12 cellular contexts compared by ENCODE assay signal in the genomic region with DNA sequence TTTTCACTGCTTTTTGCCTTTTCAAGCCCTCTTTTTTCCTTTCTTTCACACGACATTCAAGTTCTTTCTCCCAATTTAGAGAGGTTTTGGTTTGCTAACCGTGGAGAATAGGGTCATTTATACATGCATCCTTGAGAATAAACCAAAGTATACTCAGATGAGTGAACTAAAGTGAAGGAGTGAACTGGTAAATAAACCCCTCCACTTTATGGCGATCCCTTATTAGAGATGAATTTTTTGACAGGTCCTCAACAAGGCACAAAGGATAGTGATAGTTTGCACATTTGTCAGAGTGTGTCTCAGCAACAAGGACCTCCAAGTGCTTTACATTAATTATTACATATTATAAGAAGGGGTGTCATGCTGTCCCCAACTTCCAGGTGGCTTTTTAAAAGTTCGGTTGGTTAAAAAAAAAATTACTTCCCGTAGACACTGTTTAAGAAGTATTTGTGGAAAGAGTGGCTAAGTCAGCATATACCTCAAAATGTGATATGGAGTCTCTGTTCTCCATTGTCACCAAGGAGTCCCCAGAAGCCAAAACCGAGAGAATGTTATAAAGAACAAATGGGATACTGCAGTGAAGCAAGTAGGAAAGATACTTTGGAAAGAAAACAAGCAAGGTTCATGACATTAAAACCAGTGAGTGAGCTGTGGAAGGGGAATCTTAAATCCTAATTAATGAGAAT. TPM values are rescaled to one million over a fixed set of nuclear protein-coding genes. Genes with fewer than 3 reads are reported as not detected.
DNase-seq lines count a peak whose midpoint lies in the region; ATAC-seq and TF ChIP-seq lines count a peak whose summit lies in the region.
"Had no signal": no experiment of that assay in that cellular context is flagged by ENCODE, and none has a peak within 500 bp of the region (broad histone marks: within the 10 kb centered on the region; RNA-seq: fewer than 3 reads in every experiment).

No MANE protein-coding gene starts in this region.

- H3K4me1 ChIP-seq in suprapubic skin = peaks cover 36% of the 10 kb centered on the region

- no peak overlapping the region for H3K27ac Mint-ChIP-seq in activated naive CD4-positive, alpha-beta T cell treated with anti-CD3 and anti-CD28 coated beads, Interleukin-2, amount 10 ng/mL, durations not matched to agents 7 days and 5 days
- H3K27ac Mint-ChIP-seq in activated naive CD4-positive, alpha-beta T cell treated with anti-CD3 and anti-CD28 coated beads, Interleukin-2, amount 50 U/mL, for 72 hours = no peak overlapping the region
- H3K27ac Mint-ChIP-seq in activated T-helper 17 cell treated with anti-CD3 and anti-CD28 coated beads, Interleukin-2, amount 50 U/mL, for 72 hours = no peak overlapping the region
- peak overlapping the region; percentile 78 for H3K27ac Mint-ChIP-seq in mesothelial cell of epicardium

- 86% methylated on average over 6 of the region's 6 CpGs for WGBS in suprapubic skin

- H3K36me3 Mint-ChIP-seq in activated naive CD4-positive, alpha-beta T cell treated with anti-CD3 and anti-CD28 coated beads, Interleukin-2, amount 10 ng/mL, durations not matched to agents 7 days and 5 days = peaks cover 3% of the 10 kb centered on the region
- peaks cover 0 to 9% of the 10 kb centered on the region in 2 donors for H3K36me3 Mint-ChIP-seq in activated naive CD4-positive, alpha-beta T cell treated with anti-CD3 and anti-CD28 coated beads, Interleukin-2, amount 50 U/mL, for 72 hours
- H3K36me3 Mint-ChIP-seq in activated T-helper 17 cell treated with anti-CD3 and anti-CD28 coated beads, Interleukin-2, amount 50 U/mL, for 72 hours (ENCODE audit: low read depth) = no peaks in the 10 kb centered on the region
- H3K36me3 Mint-ChIP-seq in mesothelial cell of epicardium = peaks cover 3% of the 10 kb centered on the region

- H3K9me3 ChIP-seq in suprapubic skin = no peaks in the 10 kb centered on the region
- H3K9me3 ChIP-seq: SK-N-SH had no signal

- peak overlapping the region; percentile 90 for H3K27ac ChIP-seq in suprapubic skin

- H3K4me3 ChIP-seq in suprapubic skin = no peak overlapping the region

- H3K36me3 ChIP-seq in suprapubic skin = no peaks in the 10 kb centered on the region

- no peaks in the 10 kb centered on the region for H3K27me3 ChIP-seq in suprapubic skin

- ATAC-seq in activated naive CD4-positive, alpha-beta T cell treated with anti-CD3 and anti-CD28 coated beads, Interleukin-2, amount 50 U/mL, for 72 hours = no peak
- ATAC-seq in activated T-helper 17 cell treated with anti-CD3 and anti-CD28 coated beads, Interleukin-2, amount 50 U/mL, for 72 hours (replicated peaks) = no peak
- no peak for ATAC-seq in omental fat pad (ENCODE audit: low FRiP score)

- CTCF ChIA-PET in activated naive CD4-positive, alpha-beta T cell treated with anti-CD3 and anti-CD28 coated beads, Interleukin-2, amount 10 ng/mL, durations not matched to agents 7 days and 5 days (lab: Charles Lee) = no interaction called here

- H3K27me3 Mint-ChIP-seq in activated naive CD4-positive, alpha-beta T cell treated with anti-CD3 and anti-CD28 coated beads, Interleukin-2, amount 10 ng/mL, durations not matched to agents 7 days and 5 days = peaks cover 35% of the 10 kb centered on the region
- no peaks in the 10 kb centered on the region for H3K27me3 Mint-ChIP-seq in activated T-helper 17 cell treated with anti-CD3 and anti-CD28 coated beads, Interleukin-2, amount 50 U/mL, for 72 hours
- H3K27me3 Mint-ChIP-seq in mesothelial cell of epicardium (ENCODE audit: low read depth) = no peaks in the 10 kb centered on the region

- no peak for TF ChIP-seq CTCF in mesothelial cell of epicardium (IDR thresholded peaks at IDR 0.05; ENCODE audit: unreplicated experiment)
- TF ChIP-seq CTCF in suprapubic skin (IDR thresholded peaks at IDR 0.05) = no peak
- TF ChIP-seq CTCF in omental fat pad (IDR thresholded peaks at IDR 0.05) = no peak

- no peaks in the 10 kb centered on the region for H3K9me3 Mint-ChIP-seq in activated naive CD4-positive, alpha-beta T cell treated with anti-CD3 and anti-CD28 coated beads, Interleukin-2, amount 10 ng/mL, durations not matched to agents 7 days and 5 days
- no peaks in the 10 kb centered on the region for H3K9me3 Mint-ChIP-seq in activated naive CD4-positive, alpha-beta T cell treated with anti-CD3 and anti-CD28 coated beads, Interleukin-2, amount 50 U/mL, for 72 hours
- no peaks in the 10 kb centered on the region for H3K9me3 Mint-ChIP-seq in activated T-helper 17 cell treated with anti-CD3 and anti-CD28 coated beads, Interleukin-2, amount 50 U/mL, for 72 hours
- no peaks in the 10 kb centered on the region for H3K9me3 Mint-ChIP-seq in mesothelial cell of epicardium

- TF ChIP-seq EP300 in suprapubic skin (IDR thresholded peaks at IDR 0.05) = no peak

- peaks cover 29% of the 10 kb centered on the region for H3K4me1 Mint-ChIP-seq in activated naive CD4-positive, alpha-beta T cell treated with anti-CD3 and anti-CD28 coated beads, Interleukin-2, amount 10 ng/mL, durations not matched to agents 7 days and 5 days
- H3K4me1 Mint-ChIP-seq in activated T-helper 17 cell treated with anti-CD3 and anti-CD28 coated beads, Interleukin-2, amount 50 U/mL, for 72 hours = peaks cover 13% of the 10 kb centered on the region
- peaks cover 50% of the 10 kb centered on the region for H3K4me1 Mint-ChIP-seq in mesothelial cell of epicardium

- no peak for DNase-seq in activated naive CD4-positive, alpha-beta T cell treated with anti-CD3 and anti-CD28 coated beads, Interleukin-2, amount 10 ng/mL, durations not matched to agents 7 days and 5 days
- DNase-seq in activated naive CD4-positive, alpha-beta T cell treated with anti-CD3 and anti-CD28 coated beads, Interleukin-2, amount 50 U/mL, for 72 hours (ENCODE audit: low spot score in 2 of 2) = no peak
- no peak for DNase-seq in mesothelial cell of epicardium (ENCODE audit: low spot score in 2 of 2, unreplicated experiment in 2 of 2)
- no peak for DNase-seq in suprapubic skin (ENCODE audit: low spot score in 2 of 2)
- no peak for DNase-seq in SK-N-DZ (ENCODE audit: low spot score)
- DNase-seq in omental fat pad (ENCODE audit: low spot score) = no peak
- no peak for DNase-seq in NCI-H128 (lab: John Stamatoyannopoulos, UW; ENCODE audit: unreplicated experiment)
- DNase-seq: activated CD4-positive, CD25-positive, alpha-beta regulatory T cell treated with anti-CD3 and anti-CD28 coated beads, Interleukin-2, amount 50 U/mL, for 72 hours; activated naive CD4-positive, alpha-beta T cell; stimulated activated CD4-positive, alpha-beta T cell treated with anti-CD3 and anti-CD28 coated beads, Interleukin-12 subunit alpha, Interleukin-12 subunit beta, amount 100 ng/mL, for 4 hours had no signal

- H3K4me3 Mint-ChIP-seq in activated naive CD4-positive, alpha-beta T cell treated with anti-CD3 and anti-CD28 coated beads, Interleukin-2, amount 10 ng/mL, durations not matched to agents 7 days and 5 days = peak overlapping the region; percentile 79
- H3K4me3 Mint-ChIP-seq in activated T-helper 17 cell treated with anti-CD3 and anti-CD28 coated beads, Interleukin-2, amount 50 U/mL, for 72 hours = peak overlapping the region; percentile 91
- H3K4me3 Mint-ChIP-seq in mesothelial cell of epicardium = peak overlapping the region; percentile 76

- TF ChIP-seq POLR2A in suprapubic skin (IDR thresholded peaks at IDR 0.05) = no peak

RNA-seq across cellular contexts. Expression of a gene that starts 1.7 kb away (rescaled TPM):
- total RNA-seq in activated naive CD4-positive, alpha-beta T cell treated with anti-CD3 and anti-CD28 coated beads, Interleukin-2, amount 50 U/mL, for 72 hours = 1 to 10 TPM; 1.6 to 4.6 TPM
- 1 to 10 TPM; 1.1 to 4.1 TPM for total RNA-seq in activated T-helper 17 cell treated with anti-CD3 and anti-CD28 coated beads, Interleukin-2, amount 50 U/mL, for 72 hours
- total RNA-seq in mesothelial cell of epicardium = 152 to 156 TPM (median 154 TPM) in 3 replicates
- total RNA-seq in suprapubic skin = 10 to 100 TPM; 17.2 to 33.6 (median 19.6) TPM
- polyA plus RNA-seq in SK-N-DZ (2014; cell fraction: cytosol; rRNA removed) = 3.9 and 8.0 TPM in 2 replicates
- 4.7 and 5.2 TPM in 2 replicates for polyA plus RNA-seq in SK-N-DZ (2014; cell fraction: nucleus; rRNA removed)
- 100 to 1,000 TPM in 3 of 4 donors, 10 to 100 TPM in 1; 34.8 to 227 (median 108) TPM for total RNA-seq in omental fat pad
